In genomic region chr7:101465576-101466196, GRCh38 we compare ENCODE assay signal across 17 cellular contexts.
DNase-seq lines count a peak whose midpoint lies in the region; FAIRE-seq and TF ChIP-seq lines count a peak whose summit lies in the region.
"Had no signal": no experiment of that assay in that cellular context is flagged by ENCODE, and none has a peak within 500 bp of the region (broad histone marks: within the 10 kb centered on the region; RNA-seq: fewer than 3 reads in every experiment).

No MANE protein-coding gene starts in this region.

- H3K4me3 ChIP-seq in MM.1S (ENCODE audit: low read length) (0 out of 2 replicates have a peak overlapping the region, but pooled peaks have one; percentile 22), trophoblast cell (ENCODE audit: low read depth, low read length) (no peak overlapping the region), colonic mucosa (no peak overlapping the region), thyroid gland (replicated peaks in 1 of 3) (no peak overlapping the region)
- H3K4me3 ChIP-seq: GM23248, stomach had no signal

- H3K79me1 ChIP-seq in trophoblast cell (ENCODE audit: low read length), result no peaks in the 10 kb centered on the region

- H4K12ac ChIP-seq in trophoblast cell (ENCODE audit: low read depth, low read length), result no peak overlapping the region

- H3K4me1 Mint-ChIP-seq in activated CD4-positive, alpha-beta T cell treated with anti-CD3 and anti-CD28 coated beads, Interleukin-2, amount 10 ng/mL, durations not matched to agents 7 days and 5 days, result peaks cover 14% of the 10 kb centered on the region
- peaks cover 15% of the 10 kb centered on the region for H3K4me1 Mint-ChIP-seq in dendritic cell treated with granulocyte-macrophage colony-stimulating factor and Interleukin-4, amounts not matched to agents 40 ng/mL and 50 ng/mL, for 4 days (ENCODE audit: low read depth)

- peak overlapping the region; percentile 27 for H2BK12ac ChIP-seq in trophoblast cell (ENCODE audit: low read length)

- H3K27ac ChIP-seq in MM.1S (ENCODE audit: low read length) (no peak overlapping the region), trophoblast cell (ENCODE audit: low read depth, low read length) (no peak overlapping the region), colonic mucosa (no peak overlapping the region), thyroid gland (no peak overlapping the region)
- H3K27ac ChIP-seq: epithelial cell of prostate, GM23248, stomach had no signal

- no peaks in the 10 kb centered on the region for H3K36me3 ChIP-seq in MM.1S (replicated peaks; ENCODE audit: insufficient read depth, low read length)
- peaks cover 10 to 15% of the 10 kb centered on the region in 2 experiments for H3K36me3 ChIP-seq in trophoblast cell (ENCODE audit: control insufficient read depth in 1 of 2, insufficient read depth in 2 of 2, low read length in 2 of 2)
- no peaks in the 10 kb centered on the region for H3K36me3 ChIP-seq in colonic mucosa
- no peaks in the 10 kb centered on the region for H3K36me3 ChIP-seq in thyroid gland
- H3K36me3 ChIP-seq: stomach had no signal

- H2BK5ac ChIP-seq in trophoblast cell (ENCODE audit: low read depth, low read length, poor library complexity), result no peak overlapping the region

- H3K4me2 ChIP-seq in MM.1S (ENCODE audit: low read depth, low read length) (no peak overlapping the region), trophoblast cell (ENCODE audit: low read length) (no peak overlapping the region)

- H3K9me3 ChIP-seq in MM.1S (replicated peaks; ENCODE audit: insufficient read depth, low read length) (no peaks in the 10 kb centered on the region), trophoblast cell (ENCODE audit: insufficient read depth, low read depth, low read length) (no peaks in the 10 kb centered on the region), colonic mucosa (no peaks in the 10 kb centered on the region), thyroid gland (no peaks in the 10 kb centered on the region)
- H3K9me3 ChIP-seq: stomach had no signal

- H3K27me3 ChIP-seq in MM.1S (replicated peaks; ENCODE audit: insufficient read depth, low read length), result peaks cover 48% of the 10 kb centered on the region
- H3K27me3 ChIP-seq in trophoblast cell (ENCODE audit: insufficient read depth, low read length), result no peaks in the 10 kb centered on the region
- H3K27me3 ChIP-seq in colonic mucosa, result no peaks in the 10 kb centered on the region
- H3K27me3 ChIP-seq in thyroid gland, result no peaks in the 10 kb centered on the region

- H3K9me3 Mint-ChIP-seq in activated CD4-positive, alpha-beta T cell treated with anti-CD3 and anti-CD28 coated beads, Interleukin-2, amount 10 ng/mL, durations not matched to agents 7 days and 5 days, result no peaks in the 10 kb centered on the region
- no peaks in the 10 kb centered on the region for H3K9me3 Mint-ChIP-seq in dendritic cell treated with granulocyte-macrophage colony-stimulating factor and Interleukin-4, amounts not matched to agents 40 ng/mL and 50 ng/mL, for 4 days
- H3K9me3 Mint-ChIP-seq: activated T-cell treated with anti-CD3 and anti-CD28 coated beads, Interleukin-2, amount 50 U/mL, for 72 hours had no signal

- TF ChIP-seq CTCF in MM.1S (IDR thresholded peaks at IDR 0.05; ENCODE audit: low read length), result no peak
- TF ChIP-seq CTCF in colonic mucosa (IDR thresholded peaks at IDR 0.05), result no peak
- TF ChIP-seq CTCF in thyroid gland (IDR thresholded peaks at IDR 0.05), result no peak

- WGBS in trophoblast cell (ENCODE audit: extremely low coverage, insufficient coverage, insufficient read length), result no CpG with 5 or more reads among the region's 9 CpGs
- WGBS in thyroid gland, 2 donors, result 67 to 80% methylated on average over 9 of the region's 9 CpGs

- H2BK120ac ChIP-seq in trophoblast cell (ENCODE audit: insufficient read depth, low read length, poor library complexity), result no peak overlapping the region

- H3K79me2 ChIP-seq in MM.1S (ENCODE audit: low read length) (no peaks in the 10 kb centered on the region), trophoblast cell (ENCODE audit: control insufficient read depth, insufficient read depth, low read length, poor library complexity) (no peaks in the 10 kb centered on the region)

- H3K14ac ChIP-seq in trophoblast cell (ENCODE audit: low read length), result no peak overlapping the region

- no peak for FAIRE-seq in urothelium cell line (lab: Jason Lieb, UNC)
- FAIRE-seq: colon had no signal

- intact Hi-C loops in dendritic cell treated with granulocyte-macrophage colony-stimulating factor and Interleukin-4, amounts not matched to agents 40 ng/mL and 50 ng/mL, for 4 days (cut with micrococcal nuclease), result no loop called here
- intact Hi-C loops in colonic mucosa (cut with DNase I), result no loop called here
- intact Hi-C loops in thyroid gland (cut with DNase I), result no loop called here

- H3K18ac ChIP-seq in trophoblast cell (ENCODE audit: low read length), result peak overlapping the region; percentile 40

- no peak overlapping the region for H3K4me3 Mint-ChIP-seq in activated CD4-positive, alpha-beta T cell treated with anti-CD3 and anti-CD28 coated beads, Interleukin-2, amount 10 ng/mL, durations not matched to agents 7 days and 5 days
- H3K4me3 Mint-ChIP-seq in dendritic cell treated with granulocyte-macrophage colony-stimulating factor and Interleukin-4, amounts not matched to agents 40 ng/mL and 50 ng/mL, for 4 days, result peak overlapping the region; percentile 44
- H3K4me3 Mint-ChIP-seq: activated CD4-positive, alpha-beta T cell treated with anti-CD3 and anti-CD28 coated beads for 36 hours had no signal

- H3K4ac ChIP-seq in trophoblast cell (ENCODE audit: low read depth, low read length), result no peak overlapping the region

- no peaks in the 10 kb centered on the region for H3K9me2 ChIP-seq in MM.1S (replicated peaks; ENCODE audit: insufficient read depth, low read length)

- no peak overlapping the region for H3K23ac ChIP-seq in trophoblast cell (ENCODE audit: low read length)

- peak overlapping the region; percentile 59 for H4K91ac ChIP-seq in trophoblast cell (ENCODE audit: low read depth, low read length)

- no peak for TF ChIP-seq POLR2A in thyroid gland (IDR thresholded peaks at IDR 0.05)

- H3K9ac ChIP-seq in MM.1S (ENCODE audit: low read length) (no peak overlapping the region), trophoblast cell (ENCODE audit: low read length) (peak overlapping the region; percentile 20), colonic mucosa (ENCODE audit: low read depth in 2 of 2, low read length in 2 of 2) (no peak overlapping the region)
- H3K9ac ChIP-seq: GM23248 had no signal

- DNase-seq in activated CD4-positive, alpha-beta T cell treated with anti-CD3 and anti-CD28 coated beads, Interleukin-2, amount 10 ng/mL, durations not matched to agents 7 days and 5 days, result peak; percentile 34
- DNase-seq in activated CD4-positive, alpha-beta T cell treated with anti-CD3 and anti-CD28 coated beads for 1 hour, result no peak
- DNase-seq in MM.1S (no peak), trophoblast cell (no peak), colonic mucosa (no peak), thyroid gland (no peak), urothelium cell line (ENCODE audit: low spot score) (no peak)
- DNase-seq: activated CD4-positive, alpha-beta T cell treated with anti-CD3 and anti-CD28 coated beads for 36 hours; activated T-cell treated with anti-CD3 and anti-CD28 coated beads, Interleukin-2, amount 50 U/mL, for 72 hours; GM23248; NCI-H1417 treated with DMSO at 0.1 percent for 48 hours; NCI-H2227 treated with DMSO at 0.1 percent for 48 hours; stimulated activated CD4-positive, alpha-beta T cell treated with anti-CD3 and anti-CD28 coated beads, Interleukin-15, amount 100 ng/mL, for 24 hours; stomach had no signal

- H2AK5ac ChIP-seq in trophoblast cell (ENCODE audit: low read length), result no peak overlapping the region

- CTCF ChIA-PET in activated CD4-positive, alpha-beta T cell treated with anti-CD3 and anti-CD28 coated beads, Interleukin-2, amount 10 ng/mL, durations not matched to agents 7 days and 5 days (lab: Charles Lee), result interaction anchor here (0.5 kb wide), 1 partner anchor 73 kb away, joined by 5 read pairs; no protein-coding TSS in a partner anchor

- H3K27ac Mint-ChIP-seq in activated CD4-positive, alpha-beta T cell treated with anti-CD3 and anti-CD28 coated beads, Interleukin-2, amount 10 ng/mL, durations not matched to agents 7 days and 5 days, result peak overlapping the region; percentile 84
- H3K27ac Mint-ChIP-seq in dendritic cell treated with granulocyte-macrophage colony-stimulating factor and Interleukin-4, amounts not matched to agents 40 ng/mL and 50 ng/mL, for 4 days, result no peak overlapping the region
- H3K27ac Mint-ChIP-seq: activated CD4-positive, alpha-beta T cell treated with anti-CD3 and anti-CD28 coated beads for 36 hours; activated T-cell treated with anti-CD3 and anti-CD28 coated beads, Interleukin-2, amount 50 U/mL, for 72 hours had no signal

- POLR2A ChIA-PET in activated CD4-positive, alpha-beta T cell treated with anti-CD3 and anti-CD28 coated beads, Interleukin-2, amount 10 ng/mL, durations not matched to agents 7 days and 5 days (lab: Charles Lee), result no interaction called here

- no peaks in the 10 kb centered on the region for H4K20me1 ChIP-seq in MM.1S (ENCODE audit: insufficient read depth, low read length)

- H2AFZ ChIP-seq in MM.1S (ENCODE audit: low read length) (0 out of 2 replicates have a peak overlapping the region, but pooled peaks have one; percentile 20), trophoblast cell (ENCODE audit: insufficient read depth, low read length, poor library complexity) (no peak overlapping the region)
- H2AFZ ChIP-seq: GM23248 had no signal

- H3K36me3 Mint-ChIP-seq in activated CD4-positive, alpha-beta T cell treated with anti-CD3 and anti-CD28 coated beads, Interleukin-2, amount 10 ng/mL, durations not matched to agents 7 days and 5 days (ENCODE audit: low read depth), result no peaks in the 10 kb centered on the region
- H3K36me3 Mint-ChIP-seq in dendritic cell treated with granulocyte-macrophage colony-stimulating factor and Interleukin-4, amounts not matched to agents 40 ng/mL and 50 ng/mL, for 4 days (ENCODE audit: low read depth), result no peaks in the 10 kb centered on the region

- H3F3A ChIP-seq in MM.1S (ENCODE audit: insufficient read depth, low read length), result no peaks in the 10 kb centered on the region

- H4K8ac ChIP-seq in trophoblast cell (ENCODE audit: low read depth, low read length), result no peak overlapping the region

- H3K4me1 ChIP-seq in MM.1S (ENCODE audit: low read length) (no peaks in the 10 kb centered on the region), trophoblast cell (ENCODE audit: control insufficient read depth in 1 of 2, insufficient read depth in 2 of 2, low read length in 2 of 2) (peaks cover 3% of the 10 kb centered on the region in 2 experiments), colonic mucosa (no peaks in the 10 kb centered on the region), thyroid gland (no peaks in the 10 kb centered on the region)
- H3K4me1 ChIP-seq: stomach had no signal

- H3K27me3 Mint-ChIP-seq in activated CD4-positive, alpha-beta T cell treated with anti-CD3 and anti-CD28 coated beads, Interleukin-2, amount 10 ng/mL, durations not matched to agents 7 days and 5 days, result peaks cover 4% of the 10 kb centered on the region
- H3K27me3 Mint-ChIP-seq in dendritic cell treated with granulocyte-macrophage colony-stimulating factor and Interleukin-4, amounts not matched to agents 40 ng/mL and 50 ng/mL, for 4 days, result peaks cover 3% of the 10 kb centered on the region
- H3K27me3 Mint-ChIP-seq: activated CD4-positive, alpha-beta T cell treated with anti-CD3 and anti-CD28 coated beads for 36 hours had no signal
